ENCODE assay signal across 24 cellular contexts in genomic region chr1:16031551-16031950, GRCh38. TPM values are rescaled to one million over a fixed set of nuclear protein-coding genes. Genes with fewer than 3 reads are reported as not detected.
A peak's percentile ranks its signal among the peaks of the same experiment; 100 is the strongest.
DNase-seq lines count a peak whose midpoint lies in the region; ATAC-seq, FAIRE-seq and TF ChIP-seq lines count a peak whose summit lies in the region.
"Had no signal": no experiment of that assay in that cellular context is flagged by ENCODE, and none has a peak within 500 bp of the region (broad histone marks: within the 10 kb centered on the region; RNA-seq: fewer than 3 reads in every experiment).

No MANE protein-coding gene starts in this region.

- no peaks in the 10 kb centered on the region for H3K27me3 ChIP-seq in bronchial epithelial cell (ENCODE audit: control insufficient read depth, insufficient read depth, low read length)
- H3K27me3 ChIP-seq: BE2C had no signal

- no peak for ATAC-seq in GM19467 (IDR thresholded peaks at IDR 0.05; ENCODE audit: unreplicated experiment)
- ATAC-seq: GM23338, HCT116, K562 had no signal

- peak; percentile 66 for FAIRE-seq in GM12891 (lab: Jason Lieb, UNC)
- peak; percentile 97 for FAIRE-seq in bronchial epithelial cell (lab: Jason Lieb, UNC)
- FAIRE-seq: A204.1, GM12892, GM18507 had no signal

- no peak for TF ChIP-seq POLR2A in GM12891 (IDR thresholded peaks at IDR 0.05; ENCODE audit: low read depth, low read length)

- no peak for TF ChIP-seq CTCF in bronchial epithelial cell (IDR thresholded peaks at IDR 0.05; ENCODE audit: insufficient read depth, low read length, severe bottlenecking)

- H3K4me3 ChIP-seq in bronchial epithelial cell (ENCODE audit: low read depth, low read length) = no peak overlapping the region
- H3K4me3 ChIP-seq: GM23338, K562 had no signal

- H3K36me3 ChIP-seq in bronchial epithelial cell (ENCODE audit: control insufficient read depth, insufficient read depth, low read length) = no peaks in the 10 kb centered on the region
- H3K36me3 ChIP-seq: BE2C had no signal

- no peak for DNase-seq in GM12891 (ENCODE audit: insufficient read length, low spot score)
- no peak for DNase-seq in bronchial epithelial cell (ENCODE audit: low read depth)
- DNase-seq: ACHN; BE2C; C1 segment of cervical spinal cord; CD4-positive, CD25-positive, alpha-beta regulatory T cell; CD8-positive, alpha-beta memory T cell; COR-L47; DMS 273 treated with DMSO at 0.1 percent for 48 hours; DMS53; DND-41; EL; H7; HFFc6; IMR-90 had no signal

TF ChIP-seq in GM12891, 5 proteins besides CTCF, POLR2A, EP300 and RAD21:
- TF ChIP-seq POLR2AphosphoS5 (IDR thresholded peaks at IDR 0.05; ENCODE audit: low read depth, low read length) (no peak), TAF1 (IDR thresholded peaks at IDR 0.05; ENCODE audit: low read depth, low read length) (no peak), PAX5 (IDR thresholded peaks at IDR 0.05; ENCODE audit: insufficient read depth, low read length, severe bottlenecking) (no peak), SPI1 (IDR thresholded peaks at IDR 0.05; ENCODE audit: low read depth, low read length) (no peak), POU2F2 (IDR thresholded peaks at IDR 0.05; ENCODE audit: low read depth, low read length) (no peak)

RNA-seq across cellular contexts. Expression of gene CLCNKA, which starts 9.7 kb away (rescaled TPM):
- polyA plus RNA-seq in GM12891 (2012; ENCODE audit: low read depth, missing spikeins) = 0.40 TPM
- not detected in 2 replicates for total RNA-seq in bronchial epithelial cell
- total RNA-seq: CD4-positive, CD25-positive, alpha-beta regulatory T cell; CD8-positive, alpha-beta memory T cell; HFFc6; HT1080; IMR-90 had no signal
- polyA plus RNA-seq: CD4-positive, CD25-positive, alpha-beta regulatory T cell; CD8-positive, alpha-beta memory T cell had no signal

RNA-seq across cellular contexts. Expression of gene CLCNKB, which starts 12.0 kb away (rescaled TPM):
- not detected for polyA plus RNA-seq in GM12891 (2012; ENCODE audit: low read depth, missing spikeins)
- total RNA-seq in bronchial epithelial cell = under 0.01 and 0.26 TPM in 2 replicates
- total RNA-seq: CD4-positive, CD25-positive, alpha-beta regulatory T cell; CD8-positive, alpha-beta memory T cell; HT1080; IMR-90 had no signal
- polyA plus RNA-seq: CD4-positive, CD25-positive, alpha-beta regulatory T cell; CD8-positive, alpha-beta memory T cell had no signal

RNA-seq across cellular contexts. Expression of gene HSPB7, which starts 13.7 kb away (rescaled TPM):
- 0.19 TPM for polyA plus RNA-seq in GM12891 (2012; ENCODE audit: low read depth, missing spikeins)
- under 0.01 TPM in 1 of 2 replicates, not detected in the other for total RNA-seq in bronchial epithelial cell
- total RNA-seq: CD4-positive, CD25-positive, alpha-beta regulatory T cell; CD8-positive, alpha-beta memory T cell; GM23338; HT1080 had no signal
- polyA plus RNA-seq: CD4-positive, CD25-positive, alpha-beta regulatory T cell; CD8-positive, alpha-beta memory T cell had no signal

RNA-seq across cellular contexts. Expression of gene SRARP, which starts 27.5 kb away (rescaled TPM):
- 0.04 TPM for polyA plus RNA-seq in GM12891 (2012; ENCODE audit: low read depth, missing spikeins)
- not detected in 2 replicates for total RNA-seq in bronchial epithelial cell
- total RNA-seq: CD4-positive, CD25-positive, alpha-beta regulatory T cell; CD8-positive, alpha-beta memory T cell; G401; GM23338; HFFc6; HT1080; IMR-90; K562 had no signal
- polyA plus RNA-seq: CD4-positive, CD25-positive, alpha-beta regulatory T cell; CD8-positive, alpha-beta memory T cell; GM23338; IMR-90; K562 had no signal

RNA-seq across cellular contexts. Expression of gene FAM131C, which starts 41.9 kb away (rescaled TPM):
- polyA plus RNA-seq in GM12891 (2012; ENCODE audit: low read depth, missing spikeins) = not detected
- 0.53 and 0.77 TPM in 2 replicates for total RNA-seq in bronchial epithelial cell
- total RNA-seq: CD4-positive, CD25-positive, alpha-beta regulatory T cell had no signal
- polyA plus RNA-seq: CD8-positive, alpha-beta memory T cell had no signal
